In the genomic region with DNA sequence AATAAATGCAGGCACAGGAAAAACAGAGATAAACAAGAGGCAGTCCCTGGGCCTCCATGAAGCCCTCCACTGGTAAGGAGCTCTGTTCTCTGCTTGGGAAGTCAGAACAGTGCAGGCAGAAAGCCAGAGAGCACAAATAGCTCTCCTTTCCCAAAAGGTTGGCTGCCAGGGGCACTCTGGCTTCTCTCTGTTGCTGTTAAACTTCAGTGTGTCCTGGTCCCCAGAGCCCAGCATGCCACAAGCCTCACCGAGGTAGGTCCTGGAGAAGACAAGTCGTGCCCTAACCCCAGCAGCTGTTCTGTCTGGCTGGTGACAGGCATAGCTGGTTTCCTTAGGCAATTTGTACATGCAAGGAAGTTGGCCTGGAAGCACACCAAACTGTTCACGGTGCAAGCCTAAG, we compare ENCODE assay signal across 1 cellular context.
TF ChIP-seq lines count a peak whose summit lies in the region.

No MANE protein-coding gene starts in this region.

TF ChIP-seq in IMR-90, 13 proteins besides CTCF, POLR2A, EP300 and RAD21:
- TF ChIP-seq MXI1 (IDR thresholded peaks at IDR 0.05; ENCODE audit: borderline replicate concordance, low read depth, low read length), result no peak
- TF ChIP-seq NFE2L2 (IDR thresholded peaks at IDR 0.05; ENCODE audit: low read depth, low read length), result no peak
